Comparison of ENCODE assay signal across 7 cellular contexts in the genomic region with DNA sequence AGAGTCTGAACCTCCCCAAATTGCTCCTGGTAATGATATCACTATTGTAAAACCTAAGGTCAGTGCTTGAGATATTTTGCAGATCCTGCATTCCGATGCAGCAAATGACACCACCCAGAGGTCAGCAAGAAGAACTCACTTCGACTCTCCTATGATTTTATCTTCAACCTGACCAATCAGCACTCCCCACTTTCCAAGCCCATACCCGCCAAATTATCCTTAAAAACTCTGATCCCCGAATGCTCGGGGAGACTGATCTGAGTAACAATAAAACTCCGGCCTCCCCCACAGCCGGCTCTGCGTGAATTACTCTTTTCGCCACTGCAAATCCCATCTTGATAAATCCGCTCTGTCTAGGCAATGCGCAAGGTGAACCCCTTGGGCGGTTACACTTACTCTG. TPM values are rescaled to one million over a fixed set of nuclear protein-coding genes. Genes with fewer than 3 reads are reported as not detected.
DNase-seq lines count a peak whose midpoint lies in the region; ATAC-seq, FAIRE-seq and TF ChIP-seq lines count a peak whose summit lies in the region.

No MANE protein-coding gene starts in this region.

- H3K27me3 ChIP-seq in endothelial cell of umbilical vein (ENCODE audit: control insufficient read depth in 2 of 2, insufficient read depth in 2 of 2, low read length in 2 of 2) (no peaks in the 10 kb centered on the region), neuronal stem cell (ENCODE audit: control insufficient read depth in 3 of 3, insufficient read depth in 3 of 3, low read depth in 1 of 3, low read length in 3 of 3) (no peaks in the 10 kb centered on the region), body of pancreas (no peaks in the 10 kb centered on the region)

- BruUV-seq in endothelial cell of umbilical vein (replicated peaks; lab: Mats Ljungman, UMichigan), result no TSS peak

- dilution Hi-C loops in endothelial cell of umbilical vein (cut with MboI; ENCODE audit: extremely low pct_ligation_motif_present, low sequenced_read_pairs), result no loop called here

- H3K9me1 ChIP-seq in endothelial cell of umbilical vein (replicated peaks; ENCODE audit: control insufficient read depth, extremely low read depth, insufficient read depth, low read length), result no peaks in the 10 kb centered on the region

- H2BK5ac ChIP-seq in neuronal stem cell (ENCODE audit: low read length), result no peak overlapping the region

- no peak overlapping the region for H3K23ac ChIP-seq in neuronal stem cell (ENCODE audit: low read depth, low read length, poor library complexity)

- H3K4me2 ChIP-seq in endothelial cell of umbilical vein (ENCODE audit: insufficient read depth, low read length) (peak overlapping the region; percentile 100), neuronal stem cell (ENCODE audit: insufficient read depth, low read length, poor library complexity, severe bottlenecking) (peak overlapping the region; percentile 75)

- CTCF ChIA-PET in endothelial cell of umbilical vein (lab: Charles Lee), result no interaction called here

- H4K8ac ChIP-seq in neuronal stem cell (ENCODE audit: low read depth, low read length), result no peak overlapping the region

- H2AFZ ChIP-seq in endothelial cell of umbilical vein (ENCODE audit: low read depth, low read length) (peak overlapping the region; percentile 63), neuronal stem cell (ENCODE audit: low read length) (peak overlapping the region; percentile 98)

- H2BK120ac ChIP-seq in neuronal stem cell (ENCODE audit: low read depth, low read length), result no peak overlapping the region

- WGBS in neuronal stem cell (ENCODE audit: extremely low coverage in 2 of 2, insufficient read length in 2 of 2, insufficient replicate concordance in 1 of 2), 2 donors, result no CpG with 5 or more reads among the region's 12 CpGs
- 6 to 8% methylated on average over 12 of the region's 12 CpGs for WGBS in body of pancreas, 2 donors

- no peak for ATAC-seq in body of pancreas

- H3K9ac ChIP-seq in endothelial cell of umbilical vein (replicated peaks; ENCODE audit: extremely low read depth, insufficient read depth, low read length) (peak overlapping the region; percentile 86), neuronal stem cell (ENCODE audit: low read depth, low read length, poor library complexity) (no peak overlapping the region)

- no peak overlapping the region for H2BK15ac ChIP-seq in neuronal stem cell (ENCODE audit: low read length)

- DNase-seq in NCI-H526 treated with DMSO at 0.1 percent for 48 hours (lab: John Stamatoyannopoulos, UW) (peak; percentile 5), endothelial cell of umbilical vein (ENCODE audit: low read depth, low spot score) (peak; percentile 26), neuronal stem cell (ENCODE audit: low spot score) (no peak), DMS153 (lab: John Stamatoyannopoulos, UW) (no peak), NCI-H128 (lab: John Stamatoyannopoulos, UW; ENCODE audit: unreplicated experiment) (no peak), body of pancreas (no peak)

- intact Hi-C loops in endothelial cell of umbilical vein (cut with micrococcal nuclease) (loop anchor here (5.0 kb wide), 1 partner anchor 80 kb away; no protein-coding TSS in a partner anchor), body of pancreas (cut with DNase I) (no loop called here)

- H3K14ac ChIP-seq in neuronal stem cell (ENCODE audit: low read length), result no peak overlapping the region

- H3K36me3 ChIP-seq in endothelial cell of umbilical vein (ENCODE audit: control insufficient read depth in 2 of 2, extremely low read depth in 1 of 2, insufficient read depth in 2 of 2, low read length in 2 of 2) (peaks cover 0 to 2% of the 10 kb centered on the region in 2 experiments), neuronal stem cell (replicated peaks in 1 of 2; ENCODE audit: control insufficient read depth in 2 of 2, insufficient read depth in 2 of 2, low read length in 2 of 2) (peaks cover 10 to 21% of the 10 kb centered on the region in 2 donors), body of pancreas (replicated peaks in 1 of 2; ENCODE audit: insufficient read depth in 1 of 2, low read depth in 2 of 2) (no peaks in the 10 kb centered on the region)

- no peak overlapping the region for H3K27ac ChIP-seq in endothelial cell of umbilical vein (ENCODE audit: insufficient read depth, low read depth, low read length)
- no peak overlapping the region for H3K27ac ChIP-seq in neuronal stem cell (replicated peaks; ENCODE audit: low read length)
- H3K27ac ChIP-seq in body of pancreas, result peak overlapping the region in 2 of 4 donors; percentile 86 to 92

- H3K79me2 ChIP-seq in endothelial cell of umbilical vein (ENCODE audit: control insufficient read depth, insufficient read depth, low read length), result peaks cover 29% of the 10 kb centered on the region

- H4K20me1 ChIP-seq in endothelial cell of umbilical vein (replicated peaks; ENCODE audit: control insufficient read depth, extremely low read depth, insufficient read depth, low read length), result no peaks in the 10 kb centered on the region

- TF ChIP-seq CTCF in GM12872 (IDR thresholded peaks at IDR 0.05; ENCODE audit: insufficient read depth, low read depth, low read length), result peak; percentile 63
- peak in 1 of 2 donors; percentile 7 for TF ChIP-seq CTCF in endothelial cell of umbilical vein (IDR thresholded peaks at IDR 0.05; ENCODE audit: extremely low read depth in 1 of 2, insufficient read depth in 1 of 2, low read depth in 1 of 2, low read length in 2 of 2)
- peak in 3 of 7 experiments; percentile 3 to 13 (median 12) for TF ChIP-seq CTCF in body of pancreas (IDR thresholded peaks at IDR 0.05)

- POLR2A ChIA-PET in endothelial cell of umbilical vein (lab: Charles Lee), result no interaction called here

- H2BK12ac ChIP-seq in neuronal stem cell (ENCODE audit: low read length), result no peak overlapping the region

- H3K18ac ChIP-seq in neuronal stem cell (ENCODE audit: low read length), result no peak overlapping the region

- peaks cover 64% of the 10 kb centered on the region for H3K4me1 ChIP-seq in endothelial cell of umbilical vein (ENCODE audit: control insufficient read depth, extremely low read depth, insufficient read depth, low read length)
- peaks cover 5 to 8% of the 10 kb centered on the region in 2 donors for H3K4me1 ChIP-seq in neuronal stem cell (ENCODE audit: control insufficient read depth in 2 of 2, insufficient read depth in 1 of 2, low read depth in 1 of 2, low read length in 2 of 2)
- H3K4me1 ChIP-seq in body of pancreas, result peaks cover 32% of the 10 kb centered on the region

- no peak for FAIRE-seq in endothelial cell of umbilical vein (lab: Jason Lieb, UNC)

- H3K9me3 ChIP-seq in endothelial cell of umbilical vein (replicated peaks; ENCODE audit: control insufficient read depth, insufficient read depth, low read length) (no peaks in the 10 kb centered on the region), neuronal stem cell (replicated peaks in 1 of 2; ENCODE audit: control insufficient read depth in 2 of 2, insufficient read depth in 1 of 2, low read depth in 1 of 2, low read length in 2 of 2) (no peaks in the 10 kb centered on the region), body of pancreas (no peaks in the 10 kb centered on the region)

- H3K4me3 ChIP-seq in endothelial cell of umbilical vein (replicated peaks in 1 of 3; ENCODE audit: insufficient read depth in 1 of 3, low read depth in 1 of 3, low read length in 3 of 3) (peak overlapping the region; percentile 91 to 98 (median 93)), neuronal stem cell (ENCODE audit: low read length in 2 of 2) (peak overlapping the region; percentile 83 to 86), body of pancreas (no peak overlapping the region)

- TF ChIP-seq POLR2A in endothelial cell of umbilical vein (IDR thresholded peaks at IDR 0.05; ENCODE audit: low read depth, low read length) (no peak), body of pancreas (IDR thresholded peaks at IDR 0.05) (no peak)

- H3K79me1 ChIP-seq in neuronal stem cell (ENCODE audit: low read depth, low read length), result peaks cover 6% of the 10 kb centered on the region

- no peak overlapping the region for H2AK5ac ChIP-seq in neuronal stem cell (ENCODE audit: low read depth, low read length)

- no peak overlapping the region for H4K91ac ChIP-seq in neuronal stem cell (ENCODE audit: low read depth, low read length, poor library complexity)

- no peak overlapping the region for H3K4ac ChIP-seq in neuronal stem cell (ENCODE audit: low read length)

TF ChIP-seq in endothelial cell of umbilical vein, 7 proteins besides CTCF, POLR2A, EP300 and RAD21:
- no peak for TF ChIP-seq POLR2AphosphoS5 (IDR thresholded peaks at IDR 0.05; ENCODE audit: insufficient read depth, low read depth, low read length)
- TF ChIP-seq GATA2 (IDR thresholded peaks at IDR 0.05; ENCODE audit: insufficient read depth, insufficient read length, low read depth, low read length), result peak; percentile 78
- TF ChIP-seq JUN (IDR thresholded peaks at IDR 0.05; ENCODE audit: borderline replicate concordance, insufficient read depth, insufficient read length, low read depth), result no peak
TF ChIP-seq in endothelial cell of umbilical vein: peak in this region for 1.

RNA-seq across cellular contexts. Expression of gene NPC2, which starts 1.2 kb away (rescaled TPM):
- total RNA-seq in endothelial cell of umbilical vein (203 and 238 TPM in 2 replicates), body of pancreas (100 to 1,000 TPM in 1 of 2 donors, 10 to 100 TPM in 1; 97.5 to 130 TPM)
- 405 and 406 TPM in 2 replicates for polyA plus RNA-seq in endothelial cell of umbilical vein
- polyA plus RNA-seq in endothelial cell of umbilical vein (2011; cell fraction: cytosol; rRNA removed), result 757 and 765 TPM in 2 replicates
- polyA plus RNA-seq in endothelial cell of umbilical vein (2011; cell fraction: nucleus; rRNA removed), result 162 and 233 TPM in 2 replicates
- polyA plus RNA-seq in endothelial cell of umbilical vein (2012), result 431 and 445 TPM in 2 replicates
- 228 and 317 TPM in 2 replicates for polyA minus RNA-seq in endothelial cell of umbilical vein
- 31.7 TPM for polyA minus RNA-seq in endothelial cell of umbilical vein (2011; cell fraction: cytosol; rRNA and poly(A)+ RNA removed)
- polyA minus RNA-seq in endothelial cell of umbilical vein (2011; cell fraction: nucleus; rRNA and poly(A)+ RNA removed), result 43.1 and 61.9 TPM in 2 replicates
- polyA plus RNA-seq in neuronal stem cell (2013, experiment 1 of 2), result 596 TPM
- 610 TPM for polyA plus RNA-seq in neuronal stem cell (2013, experiment 2 of 2)

RNA-seq across cellular contexts. Expression of gene ISCA2, which starts 1.6 kb away (rescaled TPM):
- total RNA-seq in endothelial cell of umbilical vein (21.7 and 22.6 TPM in 2 replicates), body of pancreas (10 to 100 TPM in 1 of 2 donors, 1 to 10 TPM in 1; 4.3 to 17.6 TPM)
- 25.7 and 29.6 TPM in 2 replicates for polyA plus RNA-seq in endothelial cell of umbilical vein
- polyA plus RNA-seq in endothelial cell of umbilical vein (2011; cell fraction: cytosol; rRNA removed), result 29.9 and 30.6 TPM in 2 replicates
- polyA plus RNA-seq in endothelial cell of umbilical vein (2011; cell fraction: nucleus; rRNA removed), result 11.3 and 13.2 TPM in 2 replicates
- polyA plus RNA-seq in endothelial cell of umbilical vein (2012), result 13.3 and 17.7 TPM in 2 replicates
- polyA minus RNA-seq in endothelial cell of umbilical vein, result 5.1 and 5.4 TPM in 2 replicates
- polyA minus RNA-seq in endothelial cell of umbilical vein (2011; cell fraction: cytosol; rRNA and poly(A)+ RNA removed), result 3.7 TPM
- polyA minus RNA-seq in endothelial cell of umbilical vein (2011; cell fraction: nucleus; rRNA and poly(A)+ RNA removed), result 2.6 and 4.0 TPM in 2 replicates
- polyA plus RNA-seq in neuronal stem cell (2013, experiment 1 of 2), result 60.9 TPM
- polyA plus RNA-seq in neuronal stem cell (2013, experiment 2 of 2), result 63.2 TPM

Comparison
In these comparisons a context has a peak if more than half of its experiments do, and no peak if none do; other contexts are left out.
1. DNase-seq: peak in NCI-H526 treated with DMSO at 0.1 percent for 48 hours (single experiment) and endothelial cell of umbilical vein (single experiment); none in neuronal stem cell (single experiment), DMS153 (single experiment), NCI-H128 (single experiment) and body of pancreas (0 of 4).
2. H3K4me3 ChIP-seq: peak in endothelial cell of umbilical vein (3 of 3) and neuronal stem cell (2 of 2); none in body of pancreas (0 of 2).